ENCODE assay signal across 32 cellular contexts in genomic region chr13:61546911-61547310, GRCh38.
"Had no signal": no experiment of that assay in that cellular context is flagged by ENCODE, and none has a peak within 500 bp of the region (broad histone marks: within the 10 kb centered on the region; RNA-seq: fewer than 3 reads in every experiment).

No MANE protein-coding gene starts in this region.

- FAIRE-seq: TTC549 had no signal

- H3K9me3 ChIP-seq: adrenal gland, body of pancreas, breast epithelium had no signal

- H3K4me1 ChIP-seq: adrenal gland, body of pancreas, breast epithelium had no signal

- ATAC-seq: activated CD8-positive, alpha-beta T cell treated with anti-CD3 and anti-CD28 coated beads for 36 hours; activated naive CD4-positive, alpha-beta T cell treated with anti-CD3 and anti-CD28 coated beads, Interleukin-2, amount 50 U/mL, for 72 hours; activated T-cell treated with anti-CD3 and anti-CD28 coated beads, Interleukin-2, amount 50 U/mL, for 4 hours; activated T-cell treated with anti-CD3 and anti-CD28 coated beads, Interleukin-2, amount 50 U/mL, for 72 hours; activated T-helper 17 cell treated with anti-CD3 and anti-CD28 coated beads, Interleukin-2, amount 50 U/mL, for 72 hours; body of pancreas had no signal

- H3K27me3 ChIP-seq: adrenal gland, body of pancreas, brain microvascular endothelial cell, breast epithelium had no signal

- DNase-seq: activated B cell treated with CpG ODN at 0.5 μM for 24 hours; activated CD4-positive, alpha-beta memory T cell treated with anti-CD3 and anti-CD28 coated beads for 36 hours; activated CD4-positive, alpha-beta T cell treated with anti-CD3 and anti-CD28 coated beads for 4 hours; activated CD4-positive, alpha-beta T cell treated with anti-CD3 and anti-CD28 coated beads, Interleukin-2, amount 10 ng/mL, durations not matched to agents 24 days and 14 days; activated CD4-positive, alpha-beta T cell treated with anti-CD3 and anti-CD28 coated beads, Interleukin-2, amount 50 U/mL, for 1 hour; activated CD4-positive, alpha-beta T cell treated with anti-CD3 and anti-CD28 coated beads, Interleukin-2, amount 50 U/mL, for 4 hours; activated CD4-positive, CD25-positive, alpha-beta regulatory T cell treated with anti-CD3 and anti-CD28 coated beads, Interleukin-2, amount 50 U/mL, for 72 hours; activated CD8-positive, alpha-beta memory T cell treated with anti-CD3 and anti-CD28 coated beads, Interleukin-2, amount 50 U/mL, for 4 hours; activated CD8-positive, alpha-beta T cell treated with anti-CD3 and anti-CD28 coated beads for 36 hours; activated effector memory CD4-positive, alpha-beta T cell treated with anti-CD3 and anti-CD28 coated beads, Interleukin-2, amount 50 U/mL, for 16 hours; activated gamma-delta T cell treated with Interleukin-2 at 50 U/mL for 16 hours; activated naive CD4-positive, alpha-beta T cell; activated naive CD4-positive, alpha-beta T cell treated with anti-CD3 and anti-CD28 coated beads for 36 hours; activated naive CD4-positive, alpha-beta T cell treated with anti-CD3 and anti-CD28 coated beads, Interleukin-2, amount 50 U/mL, for 16 hours; activated naive CD8-positive, alpha-beta T cell treated with anti-CD3 and anti-CD28 coated beads for 36 hours; activated T-cell treated with anti-CD3 and anti-CD28 coated beads for 4 hours; activated T-cell treated with anti-CD3 and anti-CD28 coated beads, Interleukin-2, amount 50 U/mL, for 1 hour; activated T-cell treated with anti-CD3 and anti-CD28 coated beads, Interleukin-2, amount 50 U/mL, for 4 hours; activated T-cell treated with anti-CD3 and anti-CD28 coated beads, Interleukin-2, amount 50 U/mL, for 72 hours; adrenal gland; amniotic stem cell; aorta; body of pancreas; brain microvascular endothelial cell; central memory CD4-positive, alpha-beta T cell; T-helper 2 cell; T-helper 9 cell had no signal

- H3K4me3 ChIP-seq: adrenal gland, body of pancreas, breast epithelium had no signal

- H3K27ac ChIP-seq: adrenal gland, body of pancreas, brain microvascular endothelial cell, breast epithelium, VCaP had no signal

- H3K36me3 ChIP-seq: adrenal gland, brain microvascular endothelial cell, breast epithelium had no signal
